Comparison of ENCODE assay signal across 10 cellular contexts in the genomic region with DNA sequence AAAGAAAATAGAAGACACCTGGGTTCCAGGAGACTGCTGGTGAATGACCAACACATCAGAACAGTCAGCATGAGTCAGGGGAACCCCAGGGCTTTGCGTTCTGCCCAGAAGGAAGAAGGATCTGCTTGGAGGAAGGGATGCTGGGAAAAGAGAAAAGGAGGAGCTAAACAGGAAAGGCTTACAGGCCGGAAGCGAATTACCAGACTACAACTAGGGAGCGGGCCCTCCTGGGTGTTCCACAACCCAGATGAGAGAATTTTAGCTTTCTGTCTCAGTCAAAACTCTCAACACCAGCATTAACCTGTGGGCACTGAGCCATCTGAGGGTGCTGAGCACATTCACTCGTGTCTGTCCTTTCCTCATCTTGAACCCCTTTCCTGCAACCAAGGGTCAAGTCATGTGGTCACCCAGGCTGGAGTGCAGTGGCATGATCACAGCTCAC. TPM values are rescaled to one million over a fixed set of nuclear protein-coding genes. Genes with fewer than 3 reads are reported as not detected.
DNase-seq lines count a peak whose midpoint lies in the region; ATAC-seq and TF ChIP-seq lines count a peak whose summit lies in the region.
"Had no signal": no experiment of that assay in that cellular context is flagged by ENCODE, and none has a peak within 500 bp of the region (broad histone marks: within the 10 kb centered on the region; RNA-seq: fewer than 3 reads in every experiment).

No MANE protein-coding gene starts in this region.

- no peak for TF ChIP-seq CTCF in fibroblast of the aortic adventitia (IDR thresholded peaks at IDR 0.05; ENCODE audit: insufficient read depth, low read length)

- H3K36me3 ChIP-seq in stomach smooth muscle (ENCODE audit: control insufficient read depth in 2 of 2, insufficient read depth in 2 of 2, low read length in 2 of 2): peaks cover 5 to 12% of the 10 kb centered on the region in 2 donors

- no peak overlapping the region for H3K4me3 ChIP-seq in fibroblast of the aortic adventitia (ENCODE audit: low read depth, low read length)
- H3K4me3 ChIP-seq in stomach smooth muscle (ENCODE audit: low read length in 2 of 2): no peak overlapping the region

- DNase-seq in DMS53 (lab: John Stamatoyannopoulos, UW): peak; percentile 66
- DNase-seq in DMS53 treated with DMSO at 0.1 percent for 48 hours (lab: John Stamatoyannopoulos, UW; ENCODE audit: unreplicated experiment): no peak
- DNase-seq in SW 1271 (lab: John Stamatoyannopoulos, UW): peak; percentile 95 to 98
- peak; percentile 71 for DNase-seq in fibroblast of the aortic adventitia (ENCODE audit: low read depth)
- no peak for DNase-seq in NK-92 treated with Interleukin-12 subunit alpha and Interleukin-12 subunit beta, amount 100 ng/mL, for 24 hours (lab: John Stamatoyannopoulos, UW)
- DNase-seq: stimulated activated CD4-positive, alpha-beta T cell treated with anti-CD3 and anti-CD28 coated beads, Interleukin-4, amount 100 ng/mL, for 1 hour had no signal

- peaks cover 0 to 2% of the 10 kb centered on the region in 2 donors for H3K9me3 ChIP-seq in stomach smooth muscle (ENCODE audit: control insufficient read depth in 2 of 2, low read length in 2 of 2)

- no peak overlapping the region for H3K9ac ChIP-seq in stomach smooth muscle (ENCODE audit: low read length in 2 of 2)

- H3K4me1 ChIP-seq in stomach smooth muscle (ENCODE audit: control insufficient read depth, insufficient read depth, low read length): peaks cover 57% of the 10 kb centered on the region

- no peaks in the 10 kb centered on the region for H3K27me3 ChIP-seq in stomach smooth muscle (ENCODE audit: control insufficient read depth in 1 of 2, insufficient read depth in 2 of 2, low read length in 2 of 2)

- ATAC-seq in HG03565 (IDR thresholded peaks at IDR 0.05; ENCODE audit: unreplicated experiment) (no peak), HG03196 (IDR thresholded peaks at IDR 0.05; ENCODE audit: unreplicated experiment) (no peak)

- H3K27ac ChIP-seq in stomach smooth muscle (ENCODE audit: low read length): peak overlapping the region; percentile 41
- H3K27ac ChIP-seq: 22Rv1 had no signal

RNA-seq across cellular contexts. Expression of a gene that starts 19.2 kb away (rescaled TPM):
- total RNA-seq in fibroblast of the aortic adventitia (ENCODE audit: low replicate concordance): 30.5 and 34.7 TPM in 2 replicates

Comparison
In these comparisons a context has a peak if more than half of its experiments do, and no peak if none do; other contexts are left out.
1. DNase-seq: peak in DMS53 (single experiment), SW 1271 (2 of 2) and fibroblast of the aortic adventitia (single experiment); none in DMS53 treated with DMSO at 0.1 percent for 48 hours (single experiment) and NK-92 treated with Interleukin-12 subunit alpha and Interleukin-12 subunit beta, amount 100 ng/mL, for 24 hours (single experiment).